In genomic region chr5:136133416-136134383, GRCh38 we compare ENCODE assay signal across 8 cellular contexts. TPM values are rescaled to one million over a fixed set of nuclear protein-coding genes. Genes with fewer than 3 reads are reported as not detected.
A peak's percentile ranks its signal among the peaks of the same experiment; 100 is the strongest.
DNase-seq lines count a peak whose midpoint lies in the region; ATAC-seq and TF ChIP-seq lines count a peak whose summit lies in the region.

No MANE protein-coding gene starts in this region.

- H3K4me1 Mint-ChIP-seq in brain = peaks cover 77% of the 10 kb centered on the region

- peak overlapping the region; percentile 92 to 100 (median 97) for H3K4me3 Mint-ChIP-seq in brain

- peak overlapping the region; percentile 99 for H3K4me2 ChIP-seq in OCI-LY3 (ENCODE audit: low read length)

- H3K27ac ChIP-seq in OCI-LY3 (ENCODE audit: low read length) (no peak overlapping the region; the same call in 1 of the 2 replicates), iPS DF 6.9 (ENCODE audit: low read length) (no peak overlapping the region), rectal smooth muscle tissue (ENCODE audit: low read depth, low read length) (peak overlapping the region; percentile 98)

- H3K9me3 ChIP-seq in OCI-LY3 (ENCODE audit: insufficient read depth, low read length) (no peaks in the 10 kb centered on the region), iPS DF 6.9 (ENCODE audit: control insufficient read depth, insufficient read depth, low read length) (no peaks in the 10 kb centered on the region)

- WGBS in iPS DF 6.9 (ENCODE audit: insufficient coverage, insufficient read length) = no CpG with 5 or more reads among the region's 25 CpGs

- peaks cover 35% of the 10 kb centered on the region for H4K20me1 ChIP-seq in OCI-LY3 (ENCODE audit: insufficient read depth, low read length)

- no peaks in the 10 kb centered on the region for H3K36me3 ChIP-seq in OCI-LY3 (replicated peaks; ENCODE audit: low read depth, low read length)
- no peaks in the 10 kb centered on the region for H3K36me3 ChIP-seq in iPS DF 6.9 (ENCODE audit: control insufficient read depth, insufficient read depth, low read length)
- no peaks in the 10 kb centered on the region for H3K36me3 ChIP-seq in rectal smooth muscle tissue (ENCODE audit: control insufficient read depth, insufficient read depth, low read length)

- H3K9ac ChIP-seq in OCI-LY3 (ENCODE audit: low read length) (peak overlapping the region; percentile 85), rectal smooth muscle tissue (ENCODE audit: low read length) (peak overlapping the region; percentile 98)

- peaks cover 21% of the 10 kb centered on the region for H3K27me3 ChIP-seq in OCI-LY3 (ENCODE audit: low read depth, low read length)
- no peaks in the 10 kb centered on the region for H3K27me3 ChIP-seq in iPS DF 6.9 (ENCODE audit: control insufficient read depth, insufficient read depth, low read length)
- no peaks in the 10 kb centered on the region for H3K27me3 ChIP-seq in rectal smooth muscle tissue (ENCODE audit: control insufficient read depth, insufficient read depth, low read length)

- H3K4me3 ChIP-seq in OCI-LY3 (ENCODE audit: low read length) (peak overlapping the region; percentile 96), iPS DF 6.9 (ENCODE audit: low read length) (peak overlapping the region; percentile 91), rectal smooth muscle tissue (ENCODE audit: low read length) (peak overlapping the region; percentile 94)

- peaks cover 58% of the 10 kb centered on the region for H3K79me2 ChIP-seq in OCI-LY3 (ENCODE audit: low read length)

- TF ChIP-seq CTCF in OCI-LY3 (IDR thresholded peaks at IDR 0.05; ENCODE audit: low read depth, low read length) = no peak
- no peak for TF ChIP-seq CTCF in brain (conservative IDR thresholded peaks at IDR 0.05)

- no peaks in the 10 kb centered on the region for H3K9me3 Mint-ChIP-seq in brain

- H3K36me3 Mint-ChIP-seq in brain = peaks cover 11% of the 10 kb centered on the region

- peak; percentile 18 for DNase-seq in stimulated activated naive CD4-positive, alpha-beta T cell treated with Interleukin-2 at 50 U/mL for 16 hours (lab: John Stamatoyannopoulos, UW)
- no peak for DNase-seq in stimulated activated naive CD4-positive, alpha-beta T cell (lab: John Stamatoyannopoulos, UW)
- no peak for DNase-seq in iPS DF 6.9 (ENCODE audit: low read depth, low spot score)

- H2AFZ ChIP-seq in OCI-LY3 (ENCODE audit: low read depth, low read length) = peak overlapping the region; percentile 94; the same call in 1 of the 2 replicates

- H3K27me3 Mint-ChIP-seq in brain = peaks cover 10% of the 10 kb centered on the region

- peak overlapping the region; percentile 96 to 99 (median 97) for H3K27ac Mint-ChIP-seq in brain

- H3K4me1 ChIP-seq in OCI-LY3 (ENCODE audit: low read length) (peaks cover 4% of the 10 kb centered on the region; the same call in 1 of the 2 replicates), iPS DF 6.9 (ENCODE audit: control insufficient read depth, insufficient read depth, low read length) (no peaks in the 10 kb centered on the region), rectal smooth muscle tissue (ENCODE audit: control insufficient read depth, insufficient read depth, low read length) (peaks cover 24% of the 10 kb centered on the region)

- ATAC-seq in HG03045 (IDR thresholded peaks at IDR 0.05; ENCODE audit: unreplicated experiment) = peak; percentile 24
- ATAC-seq in GM21423 (IDR thresholded peaks at IDR 0.05; ENCODE audit: unreplicated experiment) = no peak

RNA-seq across cellular contexts. Expression of gene SMAD5, which starts 1.1 kb away (rescaled TPM):
- polyA plus RNA-seq in brain (ENCODE audit: insufficient read depth, low read depth, low replicate concordance) = 12.8 TPM

RNA-seq across cellular contexts. Expression of gene SMIM32, which starts 59.3 kb away (rescaled TPM):
- polyA plus RNA-seq in brain (ENCODE audit: insufficient read depth, low read depth, low replicate concordance) = 1.8 TPM
